In the genomic region with DNA sequence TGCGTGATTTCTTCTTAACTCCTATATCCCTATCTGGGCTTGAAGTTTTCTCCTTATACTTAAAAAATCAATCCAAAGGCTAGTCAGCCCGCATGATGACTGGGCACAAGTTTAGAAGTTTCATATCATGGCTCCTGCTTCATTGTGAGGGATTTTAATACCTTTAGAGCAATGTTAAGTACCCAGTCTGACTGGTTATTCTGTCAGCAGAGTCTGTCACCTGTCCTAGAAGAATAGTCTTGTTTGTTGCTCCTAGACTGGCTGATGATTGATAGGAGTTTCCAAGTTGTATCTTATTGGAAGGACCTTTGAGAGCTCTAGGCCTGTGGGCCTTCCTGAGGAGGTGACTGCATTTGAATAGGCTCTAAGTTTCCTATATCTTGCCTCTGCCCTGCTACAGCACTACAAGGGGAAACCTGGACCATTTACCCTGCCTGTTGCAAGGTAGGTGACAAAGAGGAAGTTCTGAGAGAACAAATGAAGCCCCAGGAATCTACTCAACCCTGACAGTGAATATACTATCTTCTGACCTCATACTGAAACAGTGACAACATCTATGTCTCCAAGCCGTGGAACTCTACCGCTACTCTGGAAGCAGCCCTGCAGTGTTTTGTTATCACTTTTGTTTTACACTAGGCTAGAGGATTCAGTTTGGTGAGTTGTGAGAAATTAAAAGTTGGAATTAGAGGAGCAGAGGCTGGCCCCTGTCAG, we compare ENCODE assay signal across 11 cellular contexts.
DNase-seq lines count a peak whose midpoint lies in the region; ATAC-seq, FAIRE-seq and TF ChIP-seq lines count a peak whose summit lies in the region.
"Had no signal": no experiment of that assay in that cellular context is flagged by ENCODE, and none has a peak within 500 bp of the region (broad histone marks: within the 10 kb centered on the region; RNA-seq: fewer than 3 reads in every experiment).

No MANE protein-coding gene starts in this region.

- peaks cover 8% of the 10 kb centered on the region for H3K4me1 Mint-ChIP-seq in memory B cell

- H3K36me3 Mint-ChIP-seq in memory B cell: no peaks in the 10 kb centered on the region

- ATAC-seq in GM18511 (IDR thresholded peaks at IDR 0.05; ENCODE audit: unreplicated experiment) (peak; percentile 98), HG03135 (IDR thresholded peaks at IDR 0.05; ENCODE audit: unreplicated experiment) (peak; percentile 96), memory B cell (ENCODE audit: low read depth) (peak; percentile 95), SK-N-SH treated with all-trans-retinoic acid at 6 μM for 48 hours (no peak)

- no peak for FAIRE-seq in HTR-8/SVneo (lab: Jason Lieb, UNC)
- FAIRE-seq: colon had no signal

- DNase-seq in GM20000 (ENCODE audit: low spot score): peak; percentile 70
- peak; percentile 16 to 32 for DNase-seq in memory B cell (ENCODE audit: low spot score in 2 of 2)
- no peak for DNase-seq in HTR-8/SVneo (ENCODE audit: insufficient read length, low spot score)
- DNase-seq in NCI-H82 (lab: John Stamatoyannopoulos, UW): no peak
- DNase-seq in NCI-H524 (lab: John Stamatoyannopoulos, UW): no peak
- DNase-seq: NCI-H2081 treated with DMSO at 0.1 percent for 48 hours, right lobe of liver had no signal

- TF ChIP-seq CTCF in GM20000 (IDR thresholded peaks at IDR 0.05; ENCODE audit: extremely low read depth, missing control alignments): no peak

- H3K4me3 Mint-ChIP-seq in memory B cell: no peak overlapping the region

- H3K27me3 Mint-ChIP-seq in memory B cell: no peaks in the 10 kb centered on the region

- no peaks in the 10 kb centered on the region for H3K9me3 Mint-ChIP-seq in memory B cell

- peak overlapping the region; percentile 82 for H3K27ac Mint-ChIP-seq in memory B cell

TF ChIP-seq in SK-N-SH treated with all-trans-retinoic acid at 6 μM for 48 hours, 23 proteins besides CTCF, POLR2A, EP300 and RAD21:
- TF ChIP-seq PPARA (CRISPR knock-in tag; IDR thresholded peaks at IDR 0.05; ENCODE audit: borderline replicate concordance) (no peak), ZFP3 (CRISPR knock-in tag; IDR thresholded peaks at IDR 0.05) (no peak), ZNF565 (CRISPR knock-in tag; conservative IDR thresholded peaks at IDR 0.05; ENCODE audit: low read depth) (no peak), RARB (CRISPR knock-in tag; IDR thresholded peaks at IDR 0.05) (no peak), SNAI2 (CRISPR knock-in tag; IDR thresholded peaks at IDR 0.05) (no peak), ISL1 (CRISPR knock-in tag; IDR thresholded peaks at IDR 0.05) (no peak), GLIS3 (CRISPR knock-in tag; IDR thresholded peaks at IDR 0.05) (no peak), ARNTL (CRISPR knock-in tag; IDR thresholded peaks at IDR 0.05; ENCODE audit: borderline replicate concordance, low read depth) (no peak)
- TF ChIP-seq, protein P1, sequence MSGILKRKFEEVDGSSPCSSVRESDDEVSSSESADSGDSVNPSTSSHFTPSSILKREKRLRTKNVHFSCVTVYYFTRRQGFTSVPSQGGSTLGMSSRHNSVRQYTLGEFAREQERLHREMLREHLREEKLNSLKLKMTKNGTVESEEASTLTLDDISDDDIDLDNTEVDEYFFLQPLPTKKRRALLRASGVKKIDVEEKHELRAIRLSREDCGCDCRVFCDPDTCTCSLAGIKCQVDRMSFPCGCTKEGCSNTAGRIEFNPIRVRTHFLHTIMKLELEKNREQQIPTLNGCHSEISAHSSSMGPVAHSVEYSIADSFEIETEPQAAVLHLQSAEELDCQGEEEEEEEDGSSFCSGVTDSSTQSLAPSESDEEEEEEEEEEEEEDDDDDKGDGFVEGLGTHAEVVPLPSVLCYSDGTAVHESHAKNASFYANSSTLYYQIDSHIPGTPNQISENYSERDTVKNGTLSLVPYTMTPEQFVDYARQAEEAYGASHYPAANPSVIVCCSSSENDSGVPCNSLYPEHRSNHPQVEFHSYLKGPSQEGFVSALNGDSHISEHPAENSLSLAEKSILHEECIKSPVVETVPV (CRISPR knock-in tag; IDR thresholded peaks at IDR 0.05): no peak

Comparison
In these comparisons a context has a peak if more than half of its experiments do, and no peak if none do; other contexts are left out.
1. DNase-seq: peak in GM20000 (single experiment) and memory B cell (2 of 2); none in HTR-8/SVneo (single experiment), NCI-H82 (single experiment) and NCI-H524 (0 of 2).